In the genomic region with DNA sequence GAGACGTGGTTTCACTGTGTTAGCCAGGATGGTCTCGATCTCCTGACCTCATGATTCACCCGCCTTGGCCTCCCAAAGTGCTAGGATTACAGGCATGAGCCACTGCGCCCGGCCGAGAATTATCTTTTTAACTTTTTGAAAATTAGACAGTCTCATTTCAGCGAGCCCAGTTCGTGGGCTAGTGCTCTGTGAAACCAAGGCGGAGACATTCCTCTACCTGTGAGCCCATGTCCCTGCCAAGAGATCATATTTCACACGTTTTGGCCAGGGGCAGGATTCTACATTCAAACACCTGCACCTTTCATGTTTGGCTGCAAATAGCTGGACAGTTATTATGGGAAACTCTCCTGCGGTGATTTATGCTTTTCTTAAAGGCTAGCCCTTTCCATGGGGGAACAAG, we compare ENCODE assay signal across 13 cellular contexts.
"Had no signal": no experiment of that assay in that cellular context is flagged by ENCODE, and none has a peak within 500 bp of the region (broad histone marks: within the 10 kb centered on the region; RNA-seq: fewer than 3 reads in every experiment).

No MANE protein-coding gene starts in this region.

- H3K36me3 ChIP-seq: lower lobe of right lung had no signal

- H3K4me3 Mint-ChIP-seq: activated B cell treated with CpG ODN at 0.5 μM for 24 hours; activated naive CD4-positive, alpha-beta T cell treated with anti-CD3 and anti-CD28 coated beads, Interleukin-2, amount 50 U/mL, for 24 hours; brain; dendritic cell treated with granulocyte-macrophage colony-stimulating factor and Interleukin-4, amounts not matched to agents 40 ng/mL and 50 ng/mL, for 4 days; natural killer cell had no signal

- H3K4me3 ChIP-seq: hepatocyte, lower lobe of right lung, tibial artery had no signal

- DNase-seq: activated B cell treated with CpG ODN at 0.5 μM for 24 hours; activated CD4-positive, alpha-beta T cell treated with anti-CD3 and anti-CD28 coated beads, Interleukin-2, amount 50 U/mL, for 1 hour; activated T-cell treated with anti-CD3 and anti-CD28 coated beads, Interleukin-2, amount 50 U/mL, for 1 hour; erythroblast; lower lobe of right lung; natural killer cell; right cardiac atrium; small intestine; tibial artery had no signal

- H3K79me2 ChIP-seq: hepatocyte had no signal

- H3K27me3 Mint-ChIP-seq: activated B cell treated with CpG ODN at 0.5 μM for 24 hours; activated naive CD4-positive, alpha-beta T cell treated with anti-CD3 and anti-CD28 coated beads, Interleukin-2, amount 50 U/mL, for 24 hours; brain had no signal

- H3K4me1 Mint-ChIP-seq: natural killer cell had no signal

- ATAC-seq: natural killer cell, right cardiac atrium had no signal

- H3K36me3 Mint-ChIP-seq: activated naive CD4-positive, alpha-beta T cell treated with anti-CD3 and anti-CD28 coated beads, Interleukin-2, amount 50 U/mL, for 24 hours; brain; natural killer cell had no signal

- H3K9me3 Mint-ChIP-seq: activated B cell treated with CpG ODN at 0.5 μM for 24 hours; activated naive CD4-positive, alpha-beta T cell treated with anti-CD3 and anti-CD28 coated beads, Interleukin-2, amount 50 U/mL, for 24 hours; dendritic cell treated with granulocyte-macrophage colony-stimulating factor and Interleukin-4, amounts not matched to agents 40 ng/mL and 50 ng/mL, for 4 days; natural killer cell had no signal

- H3K27ac Mint-ChIP-seq: activated B cell treated with CpG ODN at 0.5 μM for 24 hours; activated naive CD4-positive, alpha-beta T cell treated with anti-CD3 and anti-CD28 coated beads, Interleukin-2, amount 50 U/mL, for 24 hours; brain; dendritic cell treated with granulocyte-macrophage colony-stimulating factor and Interleukin-4, amounts not matched to agents 40 ng/mL and 50 ng/mL, for 4 days; natural killer cell had no signal

- H3K9me3 ChIP-seq: lower lobe of right lung, tibial artery had no signal

- H3K27me3 ChIP-seq: hepatocyte, tibial artery had no signal

- H3K4me2 ChIP-seq: hepatocyte had no signal

- H2AFZ ChIP-seq: hepatocyte had no signal

- H3K27ac ChIP-seq: hepatocyte, lower lobe of right lung had no signal
